ENCODE assay signal across 24 cellular contexts in genomic region chr12:57221169-57221917, GRCh38. TPM values are rescaled to one million over a fixed set of nuclear protein-coding genes. Genes with fewer than 3 reads are reported as not detected.
DNase-seq lines count a peak whose midpoint lies in the region; ATAC-seq and TF ChIP-seq lines count a peak whose summit lies in the region.
"Had no signal": no experiment of that assay in that cellular context is flagged by ENCODE, and none has a peak within 500 bp of the region (broad histone marks: within the 10 kb centered on the region; RNA-seq: fewer than 3 reads in every experiment).

No MANE protein-coding gene starts in this region.

- peaks cover 99% of the 10 kb centered on the region for H3K27me3 ChIP-seq in GM23338 (ENCODE audit: insufficient read depth)
- peaks cover 99% of the 10 kb centered on the region for H3K27me3 ChIP-seq in HUES6 (ENCODE audit: control insufficient read depth, insufficient read depth, low read length)
- H3K27me3 ChIP-seq in esophagus muscularis mucosa, result peaks cover 3 to 99% (median 85%) of the 10 kb centered on the region in 4 donors

- no peak for TF ChIP-seq CTCF in GM23338 (conservative IDR thresholded peaks at IDR 0.05; ENCODE audit: low read depth in 2 of 2)
- TF ChIP-seq CTCF in endothelial cell (IDR thresholded peaks at IDR 0.05; ENCODE audit: unreplicated experiment), result no peak
- TF ChIP-seq CTCF in nephron (IDR thresholded peaks at IDR 0.05; ENCODE audit: unreplicated experiment in 3 of 3), result no peak
- TF ChIP-seq CTCF in esophagus muscularis mucosa (IDR thresholded peaks at IDR 0.05), result no peak

- H3K9me3 ChIP-seq in HUES6 (ENCODE audit: control insufficient read depth, insufficient read depth, low read depth, low read length) (no peaks in the 10 kb centered on the region), esophagus muscularis mucosa (no peaks in the 10 kb centered on the region)
- H3K9me3 ChIP-seq: lower lobe of right lung, prostate gland, SJSA1, thoracic aorta had no signal

- intact Hi-C loops in esophagus muscularis mucosa (cut with DNase I), result no loop called here

- TF ChIP-seq POLR2A in esophagus muscularis mucosa (IDR thresholded peaks at IDR 0.05; ENCODE audit: low read depth), result no peak

- no peak overlapping the region for H3K27ac Mint-ChIP-seq in GM23338
- peak overlapping the region; percentile 57 for H3K27ac Mint-ChIP-seq in endothelial cell (ENCODE audit: unreplicated experiment)
- no peak overlapping the region for H3K27ac Mint-ChIP-seq in nephron
- H3K27ac Mint-ChIP-seq: stimulated activated naive CD8-positive, alpha-beta T cell treated with anti-CD3 and anti-CD28 coated beads, Interleukin-15, Interleukin-2, amounts not matched to agents 100 ng/mL and 50 ng/mL, for 24 hours had no signal

- H3K4me1 ChIP-seq in GM23338 (ENCODE audit: insufficient read depth) (peaks cover 51% of the 10 kb centered on the region), HUES6 (ENCODE audit: control insufficient read depth, insufficient read depth, low read length) (peaks cover 52% of the 10 kb centered on the region), esophagus muscularis mucosa (peaks cover 12 to 40% (median 35%) of the 10 kb centered on the region in 4 donors)

- H2AFZ ChIP-seq in GM23338, result no peak overlapping the region
- H2AFZ ChIP-seq: GM23248 had no signal

- H3K27me3 Mint-ChIP-seq in GM23338 (ENCODE audit: insufficient read depth, low read depth, poor library complexity) (peaks cover 93% of the 10 kb centered on the region), endothelial cell (ENCODE audit: unreplicated experiment) (peaks cover 46% of the 10 kb centered on the region), nephron (ENCODE audit: low read depth) (peaks cover 84% of the 10 kb centered on the region)

- no peak for TF ChIP-seq EP300 in esophagus muscularis mucosa (IDR thresholded peaks at IDR 0.05)

- peak overlapping the region; percentile 76 for H3K4me2 ChIP-seq in GM23338

- H3F3A ChIP-seq in GM23338 (replicated peaks; ENCODE audit: low read depth), result peaks cover 21% of the 10 kb centered on the region; the same call in 1 of the 2 replicates

- H3K4me3 Mint-ChIP-seq in GM23338 (peak overlapping the region; percentile 49), endothelial cell (ENCODE audit: unreplicated experiment) (no peak overlapping the region), nephron (peak overlapping the region; percentile 45 to 70 (median 67))
- H3K4me3 Mint-ChIP-seq: stimulated activated naive CD8-positive, alpha-beta T cell treated with anti-CD3 and anti-CD28 coated beads, Interleukin-15, Interleukin-2, amounts not matched to agents 100 ng/mL and 50 ng/mL, for 24 hours had no signal

- no peak overlapping the region for H3K9ac ChIP-seq in HUES6 (ENCODE audit: low read length)
- H3K9ac ChIP-seq: GM23248 had no signal

- no peaks in the 10 kb centered on the region for H3K9me2 ChIP-seq in GM23338 (ENCODE audit: insufficient read depth)

- ATAC-seq in GM23338 (no peak), HG02973 (IDR thresholded peaks at IDR 0.05; ENCODE audit: unreplicated experiment) (no peak), left lobe of liver (no peak)
- ATAC-seq: lower lobe of right lung, T-cell had no signal

- WGBS in esophagus muscularis mucosa, result 22% methylated on average over 22 of the region's 24 CpGs

- H3K36me3 Mint-ChIP-seq in GM23338 (ENCODE audit: low read depth) (no peaks in the 10 kb centered on the region; the same call in 2 of the 3 replicates), endothelial cell (ENCODE audit: low read depth, unreplicated experiment) (peaks cover 13% of the 10 kb centered on the region), nephron (ENCODE audit: low read depth) (no peaks in the 10 kb centered on the region)
- H3K36me3 Mint-ChIP-seq: T-cell had no signal

- H3K36me3 ChIP-seq in GM23338 (ENCODE audit: insufficient read depth) (no peaks in the 10 kb centered on the region), HUES6 (ENCODE audit: control insufficient read depth, insufficient read depth, low read length) (no peaks in the 10 kb centered on the region), esophagus muscularis mucosa (no peaks in the 10 kb centered on the region)
- H3K36me3 ChIP-seq: brain microvascular endothelial cell, lower lobe of right lung, prostate gland, SJSA1, thoracic aorta had no signal

- H3K9me3 Mint-ChIP-seq in GM23338 (peaks cover 3% of the 10 kb centered on the region; the same call in 2 of the 3 replicates), endothelial cell (ENCODE audit: unreplicated experiment) (no peaks in the 10 kb centered on the region), nephron (no peaks in the 10 kb centered on the region)
- H3K9me3 Mint-ChIP-seq: stimulated activated naive CD8-positive, alpha-beta T cell treated with anti-CD3 and anti-CD28 coated beads, Interleukin-15, Interleukin-2, amounts not matched to agents 100 ng/mL and 50 ng/mL, for 24 hours; T-cell had no signal

- DNase-seq in GM23338 (ENCODE audit: low spot score) (no peak), endothelial cell (ENCODE audit: low spot score) (no peak), glomerular visceral epithelial cell (ENCODE audit: extremely low spot score) (no peak), left lobe of liver (ENCODE audit: low spot score) (no peak), esophagus muscularis mucosa (ENCODE audit: extremely low spot score) (no peak)
- DNase-seq: activated T-cell treated with anti-CD3 and anti-CD28 coated beads, Interleukin-2, amount 50 U/mL, for 1 hour; brain microvascular endothelial cell; Calu3; GM23248; IMR-90; lower lobe of right lung; NCI-H1092 treated with DMSO at 0.1 percent for 48 hours; NCI-H2029 treated with DMSO at 0.1 percent for 48 hours; NCI-H69; nucleus accumbens had no signal

- peak overlapping the region; percentile 43 for H3K4me3 ChIP-seq in GM23338
- H3K4me3 ChIP-seq in HUES6 (ENCODE audit: low read depth, low read length), result peak overlapping the region; percentile 17; the same call in 1 of the 2 replicates
- no peak overlapping the region for H3K4me3 ChIP-seq in esophagus muscularis mucosa
- H3K4me3 ChIP-seq: GM23248, lower lobe of right lung, prostate gland, SJSA1, thoracic aorta had no signal

- peaks cover 62% of the 10 kb centered on the region for H3K4me1 Mint-ChIP-seq in GM23338
- peaks cover 8% of the 10 kb centered on the region for H3K4me1 Mint-ChIP-seq in endothelial cell (ENCODE audit: unreplicated experiment)
- peaks cover 66% of the 10 kb centered on the region for H3K4me1 Mint-ChIP-seq in nephron

- H3K79me2 ChIP-seq in GM23338 (replicated peaks; ENCODE audit: insufficient read depth), result no peaks in the 10 kb centered on the region

- no peak overlapping the region for H3K27ac ChIP-seq in GM23338 (ENCODE audit: low read depth)
- H3K27ac ChIP-seq in HUES6 (ENCODE audit: low read depth, low read length), result no peak overlapping the region
- no peak overlapping the region for H3K27ac ChIP-seq in esophagus muscularis mucosa (replicated peaks in 1 of 4)
- H3K27ac ChIP-seq: brain microvascular endothelial cell, C4-2B, GM23248, lower lobe of right lung, prostate gland, SJSA1, thoracic aorta had no signal

- H4K20me1 ChIP-seq in GM23338 (replicated peaks; ENCODE audit: insufficient read depth), result peaks cover 7% of the 10 kb centered on the region; the same call in 1 of the 2 replicates

TF ChIP-seq in GM23338, 12 proteins besides CTCF, POLR2A, EP300 and RAD21:
- peak; percentile 88 for TF ChIP-seq EZH2 (IDR thresholded peaks at IDR 0.05; ENCODE audit: low read depth, unreplicated experiment)
- TF ChIP-seq REST (IDR thresholded peaks at IDR 0.05; ENCODE audit: unreplicated experiment), result no peak
- TF ChIP-seq CREB1 (CRISPR knock-in tag; IDR thresholded peaks at IDR 0.05; ENCODE audit: low read depth), result no peak
- no peak for TF ChIP-seq ZNF331 (CRISPR knock-in tag; IDR thresholded peaks at IDR 0.05; ENCODE audit: low read depth)

RNA-seq across cellular contexts. Expression of gene NXPH4, which starts 4.7 kb away (rescaled TPM):
- total RNA-seq in GM23338 (2014; rRNA removed; shearing (Covaris generic)), result 1.5 and 4.5 TPM in 2 replicates
- polyA plus RNA-seq in GM23338 (2016; fragmentation: Nextera tagmentation; extraction: Ambion mirVana), result 0.89 and 1.1 TPM in 2 replicates
- total RNA-seq in endothelial cell (ENCODE audit: unreplicated experiment), result not detected
- 0.13 TPM for total RNA-seq in left lobe of liver
- not detected for total RNA-seq in esophagus muscularis mucosa
- total RNA-seq: lower lobe of right lung had no signal

RNA-seq across cellular contexts. Expression of gene SHMT2, which starts 8.2 kb away (rescaled TPM):
- 363 and 387 TPM in 2 replicates for total RNA-seq in GM23338 (2014; rRNA removed; shearing (Covaris generic))
- 125 and 131 TPM in 2 replicates for polyA plus RNA-seq in GM23338 (2016; fragmentation: Nextera tagmentation; extraction: Ambion mirVana)
- total RNA-seq in endothelial cell (ENCODE audit: unreplicated experiment) (63.3 TPM), left lobe of liver (242 TPM), esophagus muscularis mucosa (10 to 100 TPM; 22.8 to 60.4 (median 34.6) TPM)

RNA-seq across cellular contexts. Expression of gene STAC3, which starts 29.6 kb away (rescaled TPM):
- total RNA-seq in GM23338 (2014; rRNA removed; shearing (Covaris generic)), result 1.2 and 3.0 TPM in 2 replicates
- 0.48 and 0.59 TPM in 2 replicates for polyA plus RNA-seq in GM23338 (2016; fragmentation: Nextera tagmentation; extraction: Ambion mirVana)
- 3.3 TPM for total RNA-seq in endothelial cell (ENCODE audit: unreplicated experiment)
- total RNA-seq in left lobe of liver, result 2.3 TPM
- total RNA-seq in esophagus muscularis mucosa, result 1 to 10 TPM in 2 of 4 donors, under 1 TPM in 2; 0.42 to 1.7 (median 1.2) TPM

Comparison
In these comparisons a context has a peak if more than half of its experiments do, and no peak if none do; other contexts are left out.
1. H3K4me3 ChIP-seq: peak in GM23338 (single experiment) and HUES6 (single experiment); none in esophagus muscularis mucosa (0 of 4).